In the genomic region with DNA sequence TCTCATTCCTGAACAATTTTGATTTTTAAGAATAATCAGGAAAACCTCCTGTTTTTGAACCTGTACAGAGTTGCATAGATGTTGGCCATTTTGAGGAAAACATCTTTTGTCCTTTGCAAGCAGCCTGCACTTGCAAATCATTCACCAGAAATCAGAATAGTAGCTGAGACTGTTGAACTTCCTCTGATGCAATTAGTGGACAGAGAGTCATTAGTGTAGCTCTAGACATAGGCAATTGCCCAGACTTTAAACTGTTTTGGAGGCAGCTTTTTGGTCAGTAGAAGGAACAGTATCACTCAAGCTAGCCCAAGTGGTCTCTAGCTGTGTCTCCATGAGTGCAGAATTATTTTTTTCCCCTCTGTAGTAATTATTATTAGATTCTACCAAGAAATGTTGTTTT, we compare ENCODE assay signal across 19 cellular contexts.
DNase-seq lines count a peak whose midpoint lies in the region; ATAC-seq and TF ChIP-seq lines count a peak whose summit lies in the region.
"Had no signal": no experiment of that assay in that cellular context is flagged by ENCODE, and none has a peak within 500 bp of the region (broad histone marks: within the 10 kb centered on the region; RNA-seq: fewer than 3 reads in every experiment).

No MANE protein-coding gene starts in this region.

- intact Hi-C loops in A673 (cut with micrococcal nuclease; ENCODE audit: unreplicated experiment): no loop called here

- peak overlapping the region; percentile 18 for H3K27ac ChIP-seq in A673 (ENCODE audit: low read depth, low read length, poor library complexity, severe bottlenecking)
- H3K27ac ChIP-seq in SK-N-MC: peak overlapping the region; percentile 73
- H3K27ac ChIP-seq: 22Rv1, A549, BLaER1, KMS-11 had no signal

- TF ChIP-seq CTCF in A673 (conservative IDR thresholded peaks at IDR 0.05; ENCODE audit: low read depth, low read length): no peak

- peaks cover 15% of the 10 kb centered on the region for H3K4me1 ChIP-seq in A673 (ENCODE audit: insufficient read depth, low read length, poor library complexity, severe bottlenecking)
- H3K4me1 ChIP-seq: A549, BLaER1 had no signal

- POLR2A ChIA-PET in A673 (lab: Charles Lee; ENCODE audit: low non-redundant PET): no interaction called here

- no peaks in the 10 kb centered on the region for H3K27me3 Mint-ChIP-seq in natural killer cell treated with Interleukin-12 subunit alpha and Interleukin-12 subunit beta and Interleukin-15 and Interleukin-18, amount 100 ng/mL, for 72 hours
- H3K27me3 Mint-ChIP-seq: CD4-positive, alpha-beta memory T cell had no signal

- H3K36me3 ChIP-seq in A673 (ENCODE audit: insufficient read depth, low read length, poor library complexity, severe bottlenecking) (no peaks in the 10 kb centered on the region), SK-N-MC (ENCODE audit: insufficient read depth, low read length) (no peaks in the 10 kb centered on the region)
- H3K36me3 ChIP-seq: BLaER1 had no signal

- H3K4me3 Mint-ChIP-seq in natural killer cell treated with Interleukin-12 subunit alpha and Interleukin-12 subunit beta and Interleukin-15 and Interleukin-18, amount 100 ng/mL, for 72 hours: no peak overlapping the region
- H3K4me3 Mint-ChIP-seq: CD14-positive monocyte; CD4-positive, alpha-beta memory T cell; HFFc6 had no signal

- H3K36me3 Mint-ChIP-seq in natural killer cell treated with Interleukin-12 subunit alpha and Interleukin-12 subunit beta and Interleukin-15 and Interleukin-18, amount 100 ng/mL, for 72 hours: no peaks in the 10 kb centered on the region
- H3K36me3 Mint-ChIP-seq: CD14-positive monocyte; CD4-positive, alpha-beta memory T cell had no signal

- peaks cover 3% of the 10 kb centered on the region for H3K9me3 Mint-ChIP-seq in natural killer cell treated with Interleukin-12 subunit alpha and Interleukin-12 subunit beta and Interleukin-15 and Interleukin-18, amount 100 ng/mL, for 72 hours
- H3K9me3 Mint-ChIP-seq: CD4-positive, alpha-beta memory T cell; HFFc6 had no signal

- no peak overlapping the region for H3K27ac Mint-ChIP-seq in natural killer cell treated with Interleukin-12 subunit alpha and Interleukin-12 subunit beta and Interleukin-15 and Interleukin-18, amount 100 ng/mL, for 72 hours
- H3K27ac Mint-ChIP-seq: CD14-positive monocyte; CD4-positive, alpha-beta memory T cell; HFFc6 had no signal

- H3K4me3 ChIP-seq in A673 (ENCODE audit: low read depth, low read length, poor library complexity, severe bottlenecking) (no peak overlapping the region), SK-N-MC (no peak overlapping the region)
- H3K4me3 ChIP-seq: A549, BLaER1 had no signal

- no peaks in the 10 kb centered on the region for H3K4me1 Mint-ChIP-seq in natural killer cell treated with Interleukin-12 subunit alpha and Interleukin-12 subunit beta and Interleukin-15 and Interleukin-18, amount 100 ng/mL, for 72 hours (ENCODE audit: low read depth in 2 of 2)
- H3K4me1 Mint-ChIP-seq: CD14-positive monocyte; CD4-positive, alpha-beta memory T cell had no signal

- peak; percentile 50 for ATAC-seq in GM21619 (IDR thresholded peaks at IDR 0.05; ENCODE audit: unreplicated experiment)
- no peak for ATAC-seq in HG03520 (IDR thresholded peaks at IDR 0.05; ENCODE audit: unreplicated experiment)
- no peak for ATAC-seq in natural killer cell treated with Interleukin-12 subunit alpha and Interleukin-12 subunit beta and Interleukin-15 and Interleukin-18, amount 100 ng/mL, for 72 hours
- ATAC-seq: A549, HCT116 had no signal

- no TSS peak for BruUV-seq in A673 (replicated peaks; lab: Mats Ljungman, UMichigan)

- H3K9me3 ChIP-seq in A673 (ENCODE audit: low read depth, low read length, poor library complexity, severe bottlenecking) (no peaks in the 10 kb centered on the region), SK-N-MC (ENCODE audit: low read depth, low read length) (no peaks in the 10 kb centered on the region)
- H3K9me3 ChIP-seq: A549, BLaER1 had no signal

- no peaks in the 10 kb centered on the region for H3K27me3 ChIP-seq in A673 (replicated peaks; ENCODE audit: insufficient read depth, low read depth, low read length, poor library complexity)
- H3K27me3 ChIP-seq: BLaER1 had no signal

- CTCF ChIA-PET in A673 (lab: Charles Lee): no interaction called here

- no peak overlapping the region for H3K9ac ChIP-seq in SK-N-MC (ENCODE audit: insufficient read length)
- H3K9ac ChIP-seq: BLaER1, KMS-11 had no signal

- DNase-seq in A673 (ENCODE audit: low spot score): no peak
- no peak for DNase-seq in SK-N-MC (ENCODE audit: low read depth, low spot score)
- DNase-seq in renal cortical epithelial cell (ENCODE audit: low read depth): peak; percentile 68
- no peak for DNase-seq in NCI-H2227 (lab: John Stamatoyannopoulos, UW; ENCODE audit: unreplicated experiment)
- DNase-seq in natural killer cell treated with Interleukin-12 subunit alpha and Interleukin-12 subunit beta and Interleukin-15 and Interleukin-18, amount 100 ng/mL, for 72 hours (ENCODE audit: low spot score): no peak
- DNase-seq: CD4-positive, alpha-beta memory T cell; DMS79 treated with DMSO at 0.1 percent for 48 hours; GF-D8; GOT3; H7; HFFc6 had no signal
